ENCODE assay signal across 23 cellular contexts in the genomic region with DNA sequence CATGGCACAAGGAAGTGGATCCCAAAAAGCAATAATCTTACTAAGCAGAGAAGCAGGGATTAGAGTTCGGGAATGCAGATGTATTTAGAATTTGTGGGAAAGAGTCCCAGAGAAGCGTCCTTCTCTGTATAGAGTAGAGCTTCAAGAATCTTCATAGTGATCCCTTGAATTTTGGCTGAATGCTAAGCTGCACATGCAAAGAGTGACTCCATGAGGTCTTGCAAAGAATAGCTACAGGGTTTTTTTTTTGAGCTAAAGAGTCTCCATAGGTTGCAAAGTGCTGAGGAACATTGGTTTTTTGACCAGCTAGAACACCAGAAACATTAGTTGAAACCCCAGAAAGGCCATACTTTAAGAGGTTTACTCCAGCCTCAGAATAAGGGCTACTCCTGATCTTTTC.
"Had no signal": no experiment of that assay in that cellular context is flagged by ENCODE, and none has a peak within 500 bp of the region (broad histone marks: within the 10 kb centered on the region; RNA-seq: fewer than 3 reads in every experiment).

No MANE protein-coding gene starts in this region.

- H3K27me3 ChIP-seq: cardiac muscle cell, tibial artery had no signal

- H3K4me3 ChIP-seq: cardiac muscle cell, tibial artery had no signal

- H3K4me1 ChIP-seq: tibial artery had no signal

- ATAC-seq: left lobe of liver, T-helper 17 cell had no signal

- DNase-seq: activated B cell treated with CpG ODN at 0.5 μM for 24 hours; activated CD4-positive, alpha-beta memory T cell treated with anti-CD3 and anti-CD28 coated beads for 36 hours; activated CD4-positive, alpha-beta T cell treated with anti-CD3 and anti-CD28 coated beads for 4 hours; activated naive CD4-positive, alpha-beta T cell; activated naive CD8-positive, alpha-beta T cell treated with anti-CD3 and anti-CD28 coated beads for 36 hours; activated T-cell treated with anti-CD3 and anti-CD28 coated beads for 4 hours; amniotic stem cell; dermis blood vessel endothelial cell; effector memory CD4-positive, alpha-beta T cell; foreskin fibroblast; kidney; midbrain; nephron progenitor cell; occipital lobe; stimulated activated CD4-positive, alpha-beta T cell treated with anti-CD3 and anti-CD28 coated beads, Interleukin-12 subunit alpha, Interleukin-12 subunit beta, amount 100 ng/mL, for 4 hours; stimulated activated CD4-positive, alpha-beta T cell treated with anti-CD3 and anti-CD28 coated beads, Interleukin-1b, Interleukin-23, amount 100 ng/mL, for 48 hours; stimulated activated CD8-positive, alpha-beta memory T cell treated with anti-CD3 and anti-CD28 coated beads, Interleukin-4, amount 100 ng/mL, for 48 hours; stimulated activated naive CD4-positive, alpha-beta T cell treated with Interleukin-2 at 50 U/mL for 16 hours; substantia nigra; T-helper 17 cell; tibial artery had no signal

- H3K9me3 ChIP-seq: tibial artery had no signal

- H3K27ac ChIP-seq: cardiac muscle cell, tibial artery had no signal

- H3K36me3 ChIP-seq: cardiac muscle cell, tibial artery had no signal
